Comparison of ENCODE assay signal across 24 cellular contexts in the genomic region with DNA sequence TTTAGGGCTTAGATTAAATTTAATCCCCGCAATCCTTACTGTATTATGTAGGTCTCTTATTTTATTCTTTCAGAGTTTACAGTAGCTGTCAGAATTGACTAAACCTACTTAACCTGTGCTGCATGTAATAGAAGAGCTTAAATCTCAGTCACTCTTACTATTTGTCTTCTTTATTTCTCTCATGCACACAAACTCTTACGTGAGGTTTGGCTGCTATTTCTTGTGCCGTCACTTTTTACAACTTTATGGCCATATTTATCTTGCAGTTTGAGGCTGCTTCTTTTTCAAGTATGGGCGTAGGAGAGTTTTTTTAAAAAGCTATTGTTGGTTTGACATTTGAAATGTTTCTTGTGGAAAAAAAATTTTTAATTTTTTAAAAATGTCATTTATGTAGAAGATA.
"Had no signal": no experiment of that assay in that cellular context is flagged by ENCODE, and none has a peak within 500 bp of the region (broad histone marks: within the 10 kb centered on the region; RNA-seq: fewer than 3 reads in every experiment).

No MANE protein-coding gene starts in this region.

- H3K27me3 ChIP-seq: breast epithelium, esophagus squamous epithelium, neutrophil, sigmoid colon, stomach, thyroid gland, upper lobe of left lung, vagina had no signal

- H3K9me3 ChIP-seq: breast epithelium, esophagus squamous epithelium, neutrophil, sigmoid colon, stomach, thyroid gland, upper lobe of left lung, vagina had no signal

- H3K27ac ChIP-seq: breast epithelium, epithelial cell of prostate, esophagus squamous epithelium, neutrophil, sigmoid colon, stomach, thyroid gland, upper lobe of left lung, vagina, VCaP had no signal

- H3K36me3 ChIP-seq: breast epithelium had no signal

- DNase-seq: activated CD4-positive, alpha-beta T cell treated with anti-CD3 and anti-CD28 coated beads for 4 hours; activated CD4-positive, alpha-beta T cell treated with anti-CD3 and anti-CD28 coated beads, Interleukin-2, amount 50 U/mL, for 4 hours; activated naive CD4-positive, alpha-beta T cell; activated T-cell treated with anti-CD3 and anti-CD28 coated beads for 4 hours; activated T-cell treated with anti-CD3 and anti-CD28 coated beads, Interleukin-2, amount 50 U/mL, for 72 hours; dermis blood vessel endothelial cell; effector CD4-positive, alpha-beta T cell; esophagus squamous epithelium; foreskin melanocyte; left ventricle myocardium superior; sigmoid colon; stimulated activated CD4-positive, alpha-beta T cell treated with anti-CD3 and anti-CD28 coated beads, Interleukin-1b, Interleukin-23, amount 100 ng/mL, for 48 hours; stimulated activated CD4-positive, alpha-beta T cell treated with anti-CD3 and anti-CD28 coated beads, Interleukin-4, amount 100 ng/mL, for 4 hours; stimulated activated naive B cell treated with anti-CD40 and anti-IgM and Interleukin-4, amounts not matched to agents 10 μg/mL and 1 μg/mL and 100 μg/mL, for 72 hours; stomach; thyroid gland; upper lobe of left lung had no signal

- H3K4me3 ChIP-seq: breast epithelium, esophagus squamous epithelium, sigmoid colon, smooth muscle cell, stomach, thyroid gland, upper lobe of left lung, vagina had no signal

- ATAC-seq: activated naive CD4-positive, alpha-beta T cell treated with anti-CD3 and anti-CD28 coated beads, Interleukin-2, amount 50 U/mL, for 72 hours; activated T-cell treated with anti-CD3 and anti-CD28 coated beads, Interleukin-2, amount 50 U/mL, for 72 hours; left ventricle myocardium superior; stimulated activated naive B cell treated with anti-CD40 and anti-IgM and Interleukin-4, amounts not matched to agents 10 μg/mL and 1 μg/mL and 100 μg/mL, for 72 hours had no signal

- H3K4me1 ChIP-seq: breast epithelium, esophagus squamous epithelium, sigmoid colon, thyroid gland, upper lobe of left lung, vagina had no signal

- H3K4me2 ChIP-seq: smooth muscle cell had no signal
